1 cellular context compared by ENCODE assay signal in genomic region chr5:16913840-16914435, GRCh38.
TF ChIP-seq lines count a peak whose summit lies in the region.

No MANE protein-coding gene starts in this region.

TF ChIP-seq in Ishikawa, 13 proteins besides CTCF, POLR2A, EP300 and RAD21 (continued from another document):
- TF ChIP-seq, protein P1, sequence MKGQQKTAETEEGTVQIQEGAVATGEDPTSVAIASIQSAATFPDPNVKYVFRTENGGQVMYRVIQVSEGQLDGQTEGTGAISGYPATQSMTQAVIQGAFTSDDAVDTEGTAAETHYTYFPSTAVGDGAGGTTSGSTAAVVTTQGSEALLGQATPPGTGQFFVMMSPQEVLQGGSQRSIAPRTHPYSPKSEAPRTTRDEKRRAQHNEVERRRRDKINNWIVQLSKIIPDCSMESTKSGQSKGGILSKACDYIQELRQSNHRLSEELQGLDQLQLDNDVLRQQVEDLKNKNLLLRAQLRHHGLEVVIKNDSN (IDR thresholded peaks at IDR 0.05) = peak; percentile 49
